ENCODE assay signal across 8 cellular contexts in genomic region chr10:43255644-43256431, GRCh38. TPM values are rescaled to one million over a fixed set of nuclear protein-coding genes. Genes with fewer than 3 reads are reported as not detected.
DNase-seq lines count a peak whose midpoint lies in the region; ATAC-seq and TF ChIP-seq lines count a peak whose summit lies in the region.

No MANE protein-coding gene starts in this region.

- ATAC-seq in HG02798 (IDR thresholded peaks at IDR 0.05; ENCODE audit: poor library complexity, unreplicated experiment) = peak; percentile 61
- peak; percentile 73 for ATAC-seq in central memory CD8-positive, alpha-beta T cell (replicated peaks; ENCODE audit: extremely low read depth, poor library complexity, severe bottlenecking)
- ATAC-seq in GM18519 (IDR thresholded peaks at IDR 0.05; ENCODE audit: low FRiP score, unreplicated experiment) = no peak
- no peak for ATAC-seq in GM21423 (IDR thresholded peaks at IDR 0.05; ENCODE audit: unreplicated experiment)

- H2AFZ ChIP-seq in PC-9 = no peak overlapping the region

- POLR2A ChIA-PET in PC-9 (lab: Charles Lee; ENCODE audit: unreplicated experiment) = no interaction called here

- no peaks in the 10 kb centered on the region for H3K36me3 ChIP-seq in PC-9 (ENCODE audit: low read depth)

- CTCF ChIA-PET in PC-9 (lab: Charles Lee) = no interaction called here

- H3K27me3 ChIP-seq in PC-9 (ENCODE audit: insufficient read depth, low read depth) = no peaks in the 10 kb centered on the region

- no peak overlapping the region for H3K27ac ChIP-seq in PC-9

- no peaks in the 10 kb centered on the region for H3K36me3 Mint-ChIP-seq in central memory CD8-positive, alpha-beta T cell (ENCODE audit: insufficient read depth)

- no peaks in the 10 kb centered on the region for H4K20me1 ChIP-seq in PC-9 (ENCODE audit: insufficient read depth)

- peak; percentile 66 for TF ChIP-seq CTCF in GM12864 (IDR thresholded peaks at IDR 0.05; ENCODE audit: low read depth, low read length, missing control alignments)
- peak; percentile 70 for TF ChIP-seq CTCF in PC-9 (conservative IDR thresholded peaks at IDR 0.05)

- H3K9me3 Mint-ChIP-seq in central memory CD8-positive, alpha-beta T cell = no peaks in the 10 kb centered on the region

- peak overlapping the region; percentile 65 for H3K4me3 Mint-ChIP-seq in central memory CD8-positive, alpha-beta T cell

- H3F3A ChIP-seq in PC-9 (ENCODE audit: insufficient read depth, low read depth) = no peaks in the 10 kb centered on the region

- H3K27ac Mint-ChIP-seq in central memory CD8-positive, alpha-beta T cell (ENCODE audit: low read depth) = peak overlapping the region; percentile 91

- H3K9me2 ChIP-seq in PC-9 (ENCODE audit: insufficient read depth) = no peaks in the 10 kb centered on the region

- no peak overlapping the region for H3K4me3 ChIP-seq in GM12864 (ENCODE audit: low read depth, low read length)
- no peak overlapping the region for H3K4me3 ChIP-seq in PC-9

- H3K27me3 Mint-ChIP-seq in central memory CD8-positive, alpha-beta T cell = no peaks in the 10 kb centered on the region

- H3K4me1 Mint-ChIP-seq in central memory CD8-positive, alpha-beta T cell = peaks cover 56% of the 10 kb centered on the region

- no peaks in the 10 kb centered on the region for H3K9me3 ChIP-seq in PC-9 (ENCODE audit: insufficient read depth, low read depth)

- DNase-seq in AG20443 (ENCODE audit: low spot score) (peak; percentile 68), GM12864 (ENCODE audit: low read depth) (no peak), PC-9 (no peak), mesenteric fat pad (ENCODE audit: low spot score) (peak; percentile 82)
- DNase-seq in central memory CD8-positive, alpha-beta T cell (ENCODE audit: low spot score in 2 of 2) = peak; percentile 33 to 51

- no TSS peak for BruUV-seq in PC-9 (replicated peaks; lab: Mats Ljungman, UMichigan)

- 0 out of 2 replicates have a peak, but pooled peaks cover 7% of the 10 kb centered on the region for H3K4me1 ChIP-seq in PC-9 (replicated peaks; ENCODE audit: insufficient read depth)

- no peaks in the 10 kb centered on the region for H3K79me2 ChIP-seq in PC-9 (ENCODE audit: low read depth)

- intact Hi-C loops in PC-9 (cut with micrococcal nuclease; ENCODE audit: unreplicated experiment) = loop anchor here (10.0 kb wide), 1 partner anchor 391 kb away; no protein-coding TSS in a partner anchor

- no peak overlapping the region for H3K4me2 ChIP-seq in PC-9

RNA-seq across cellular contexts. Expression of gene RASGEF1A, which starts 11.0 kb away (rescaled TPM):
- total RNA-seq in PC-9 (2021) = 15.4 and 23.9 TPM in 2 replicates
- 1.8 TPM for total RNA-seq in mesenteric fat pad

Comparison
In these comparisons a context has a peak if more than half of its experiments do, and no peak if none do; other contexts are left out.
1. DNase-seq: peak in AG20443 (single experiment), central memory CD8-positive, alpha-beta T cell (2 of 2) and mesenteric fat pad (single experiment); none in GM12864 (single experiment) and PC-9 (0 of 2).
2. ATAC-seq: peak in HG02798 (single experiment) and central memory CD8-positive, alpha-beta T cell (single experiment); none in GM18519 (single experiment) and GM21423 (single experiment).